Comparison of ENCODE assay signal across 1 cellular context in genomic region chrX:17788439-17788838, GRCh38.
TF ChIP-seq lines count a peak whose summit lies in the region.

No MANE protein-coding gene starts in this region.

TF ChIP-seq in endothelial cell of umbilical vein, 7 proteins besides CTCF, POLR2A, EP300 and RAD21 (continued from another document):
- TF ChIP-seq MAX (IDR thresholded peaks at IDR 0.05; ENCODE audit: insufficient read depth, insufficient read length) (no peak), FOS (IDR thresholded peaks at IDR 0.05; ENCODE audit: borderline replicate concordance, insufficient read depth, low read length) (no peak), JUN (IDR thresholded peaks at IDR 0.05; ENCODE audit: borderline replicate concordance, insufficient read depth, insufficient read length, low read depth) (no peak), MYC (IDR thresholded peaks at IDR 0.05; ENCODE audit: low read depth, low read length) (no peak)
TF ChIP-seq in endothelial cell of umbilical vein: peak in this region for 0.
